Comparison of ENCODE assay signal across 8 cellular contexts in the genomic region with DNA sequence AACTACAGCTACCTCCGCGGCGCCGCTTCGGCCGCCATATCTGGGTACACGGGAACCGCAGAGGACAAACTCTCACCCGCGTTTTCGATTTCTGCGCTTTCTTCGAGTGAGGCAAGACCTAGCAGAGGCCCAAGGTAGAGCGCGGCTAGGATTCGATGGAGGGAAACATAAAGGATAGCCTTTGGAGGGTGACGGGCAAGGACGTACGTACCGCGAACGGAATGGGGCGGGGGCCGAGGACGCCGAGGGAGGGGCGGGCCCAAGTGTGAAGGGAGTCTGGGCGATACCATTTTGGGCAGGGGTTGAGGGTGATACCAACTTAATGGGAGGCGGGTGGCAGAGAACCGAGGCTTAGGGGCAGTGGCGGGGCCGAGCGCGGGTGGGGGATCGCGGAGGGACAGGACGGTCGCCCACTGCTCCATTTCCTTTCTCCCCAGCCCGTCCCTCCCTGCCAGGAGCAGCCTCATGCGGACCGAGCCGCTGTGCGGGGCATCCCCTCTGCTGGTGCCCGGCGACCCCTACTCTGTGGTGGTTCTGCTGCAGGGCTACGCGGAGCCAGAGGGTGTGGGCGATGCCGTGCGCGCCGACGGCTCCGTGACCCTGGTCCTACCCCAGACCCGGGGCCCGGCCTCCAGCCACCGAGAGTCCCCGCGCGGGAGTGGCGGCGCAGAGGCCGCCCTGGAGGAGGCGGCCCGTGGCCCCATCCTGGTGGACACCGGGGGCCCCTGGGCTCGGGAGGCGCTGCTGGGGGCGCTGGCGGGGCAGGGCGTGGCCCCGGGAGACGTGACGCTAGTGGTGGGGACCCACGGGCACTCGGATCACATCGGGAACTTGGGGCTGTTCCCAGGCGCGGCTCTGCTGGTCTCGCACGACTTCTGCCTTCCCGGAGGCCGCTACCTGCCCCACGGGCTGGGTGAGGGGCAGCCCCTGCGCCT. TPM values are rescaled to one million over a fixed set of nuclear protein-coding genes. Genes with fewer than 3 reads are reported as not detected.
A peak's percentile ranks its signal among the peaks of the same experiment; 100 is the strongest.
DNase-seq lines count a peak whose midpoint lies in the region; ATAC-seq and TF ChIP-seq lines count a peak whose summit lies in the region.

A gene with protein sequence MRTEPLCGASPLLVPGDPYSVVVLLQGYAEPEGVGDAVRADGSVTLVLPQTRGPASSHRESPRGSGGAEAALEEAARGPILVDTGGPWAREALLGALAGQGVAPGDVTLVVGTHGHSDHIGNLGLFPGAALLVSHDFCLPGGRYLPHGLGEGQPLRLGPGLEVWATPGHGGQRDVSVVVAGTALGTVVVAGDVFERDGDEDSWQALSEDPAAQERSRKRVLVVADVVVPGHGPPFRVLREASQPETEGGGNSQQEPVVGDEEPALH (plus strand): TSS at position 37 of the 935 bp plus-strand sequence. CDS start 429 bp downstream, at position 466.

- no peaks in the 10 kb centered on the region for H3K9me3 ChIP-seq in colonic mucosa

- peak; percentile 54 for ATAC-seq in HG03442 (IDR thresholded peaks at IDR 0.05; ENCODE audit: unreplicated experiment)

- H3K27ac Mint-ChIP-seq in activated CD4-positive, alpha-beta T cell treated with anti-CD3 and anti-CD28 coated beads, Interleukin-2, amount 10 ng/mL, durations not matched to agents 24 days and 14 days: peak within 1 kb of the TSS; percentile 100

- no peaks in the 10 kb centered on the region for H3K9me3 Mint-ChIP-seq in activated CD4-positive, alpha-beta T cell treated with anti-CD3 and anti-CD28 coated beads, Interleukin-2, amount 10 ng/mL, durations not matched to agents 24 days and 14 days

- H3K4me3 Mint-ChIP-seq in activated CD4-positive, alpha-beta T cell treated with anti-CD3 and anti-CD28 coated beads, Interleukin-2, amount 10 ng/mL, durations not matched to agents 24 days and 14 days: peak within 1 kb of the TSS; percentile 99

- TF ChIP-seq POLR2A in GM19193 (IDR thresholded peaks at IDR 0.05; ENCODE audit: extremely low read depth, insufficient read depth, insufficient read length): peak; percentile 87

- intact Hi-C loops in activated CD4-positive, alpha-beta T cell treated with anti-CD3 and anti-CD28 coated beads, Interleukin-2, amount 10 ng/mL, durations not matched to agents 24 days and 14 days (cut with micrococcal nuclease): loop anchor here (1.0 to 10.0 kb wide), 9 partner anchors 8 to 458 kb away; a partner anchor contains a TSS
- intact Hi-C loops in colonic mucosa (cut with DNase I): no loop called here

- DNase-seq in AML-193 (lab: John Stamatoyannopoulos, UW) (peak; percentile 78 to 83), NCI-H526 (lab: John Stamatoyannopoulos, UW) (peak; percentile 90 to 97), colonic mucosa (peak; percentile 96), left kidney (ENCODE audit: low read depth, low spot score) (peak; percentile 97)
- DNase-seq in activated CD4-positive, alpha-beta T cell treated with anti-CD3 and anti-CD28 coated beads, Interleukin-2, amount 10 ng/mL, durations not matched to agents 24 days and 14 days: peak; percentile 97
- peak; percentile 84 to 90 for DNase-seq in stimulated activated CD4-positive, alpha-beta T cell treated with anti-CD3 and anti-CD28 coated beads, Interleukin-1b, Interleukin-23, amount 100 ng/mL, for 4 hours (ENCODE audit: low read depth in 2 of 2)

- peaks cover 22% of the 10 kb centered on the region for H3K4me1 Mint-ChIP-seq in activated CD4-positive, alpha-beta T cell treated with anti-CD3 and anti-CD28 coated beads, Interleukin-2, amount 10 ng/mL, durations not matched to agents 24 days and 14 days

- H3K27me3 ChIP-seq in colonic mucosa: no peaks in the 10 kb centered on the region

- H3K27me3 Mint-ChIP-seq in activated CD4-positive, alpha-beta T cell treated with anti-CD3 and anti-CD28 coated beads, Interleukin-2, amount 10 ng/mL, durations not matched to agents 24 days and 14 days: no peaks in the 10 kb centered on the region

- peak within 1 kb of the TSS; percentile 81 to 98 for H3K9ac ChIP-seq in colonic mucosa (ENCODE audit: low read depth in 2 of 2, low read length in 2 of 2)

- no peak for TF ChIP-seq CTCF in colonic mucosa (IDR thresholded peaks at IDR 0.05)

- H3K4me1 ChIP-seq in colonic mucosa: peaks cover 17% of the 10 kb centered on the region

- H3K36me3 ChIP-seq in colonic mucosa: no peaks in the 10 kb centered on the region

- H3K4me3 ChIP-seq in colonic mucosa: peak within 1 kb of the TSS; percentile 88

- peak within 1 kb of the TSS; percentile 100 for H3K27ac ChIP-seq in colonic mucosa

- peaks cover 12% of the 10 kb centered on the region for H3K36me3 Mint-ChIP-seq in activated CD4-positive, alpha-beta T cell treated with anti-CD3 and anti-CD28 coated beads, Interleukin-2, amount 10 ng/mL, durations not matched to agents 24 days and 14 days (ENCODE audit: low read depth)

RNA-seq across cellular contexts. Expression of the gene that starts here (rescaled TPM):
- 3.0 and 3.5 TPM in 2 replicates for total RNA-seq in activated CD4-positive, alpha-beta T cell treated with anti-CD3 and anti-CD28 coated beads, Interleukin-2, amount 10 ng/mL, durations not matched to agents 24 days and 14 days
- total RNA-seq in colonic mucosa: 1 to 10 TPM; 1.9 to 4.1 TPM

Comparison
In these comparisons a context has a peak if more than half of its experiments do, and no peak if none do; other contexts are left out.
1. Peak in every context shown above with its lines: DNase-seq, ATAC-seq, H3K4me3 ChIP-seq and H3K27ac ChIP-seq.